In genomic region chr10:116472874-116473273, GRCh38 we compare ENCODE assay signal across 32 cellular contexts. TPM values are rescaled to one million over a fixed set of nuclear protein-coding genes. Genes with fewer than 3 reads are reported as not detected.
A peak's percentile ranks its signal among the peaks of the same experiment; 100 is the strongest.
DNase-seq lines count a peak whose midpoint lies in the region; TF ChIP-seq lines count a peak whose summit lies in the region.
"Had no signal": no experiment of that assay in that cellular context is flagged by ENCODE, and none has a peak within 500 bp of the region (broad histone marks: within the 10 kb centered on the region; RNA-seq: fewer than 3 reads in every experiment).

No MANE protein-coding gene starts in this region.

- no peak overlapping the region for H3K4ac ChIP-seq in trophoblast cell (ENCODE audit: low read depth, low read length)

- H3K4me2 ChIP-seq in trophoblast cell (ENCODE audit: low read length), result no peak overlapping the region
- H3K4me2 ChIP-seq: BLaER1 treated with 17β-estradiol and CSF1 and Interleukin-3, amounts not matched to agents 10 nM and 100 nM had no signal

- no peak overlapping the region for H2BK12ac ChIP-seq in trophoblast cell (ENCODE audit: low read length)

- H3K27me3 ChIP-seq in adipocyte (replicated peaks; ENCODE audit: control insufficient read depth, insufficient read depth, low read length) (no peaks in the 10 kb centered on the region), trophoblast cell (ENCODE audit: insufficient read depth, low read length) (no peaks in the 10 kb centered on the region)
- H3K27me3 ChIP-seq: BLaER1 treated with 17β-estradiol and CSF1 and Interleukin-3, amounts not matched to agents 10 nM and 100 nM; cardiac muscle cell; SJSA1 had no signal

- H2AFZ ChIP-seq in trophoblast cell (ENCODE audit: insufficient read depth, low read length, poor library complexity), result no peak overlapping the region
- H2AFZ ChIP-seq: parathyroid adenoma had no signal

- H3K27ac ChIP-seq in trophoblast cell (ENCODE audit: low read depth, low read length), result no peak overlapping the region
- H3K27ac ChIP-seq: BLaER1 treated with 17β-estradiol and CSF1 and Interleukin-3, amounts not matched to agents 10 nM and 100 nM; cardiac muscle cell; parathyroid adenoma; SJSA1; stomach had no signal

- H3K4me1 ChIP-seq in adipocyte (ENCODE audit: control insufficient read depth, insufficient read depth, low read length) (peaks cover 28% of the 10 kb centered on the region), trophoblast cell (ENCODE audit: control insufficient read depth in 1 of 2, insufficient read depth in 2 of 2, low read length in 2 of 2) (peaks cover 0 to 4% of the 10 kb centered on the region in 2 experiments)
- H3K4me1 ChIP-seq: parathyroid adenoma, SJSA1, stomach had no signal

- no peaks in the 10 kb centered on the region for H3K9me3 ChIP-seq in adipocyte (ENCODE audit: control insufficient read depth, low read length)
- H3K9me3 ChIP-seq in trophoblast cell (ENCODE audit: insufficient read depth, low read depth, low read length), result no peaks in the 10 kb centered on the region
- H3K9me3 ChIP-seq: BLaER1 treated with 17β-estradiol and CSF1 and Interleukin-3, amounts not matched to agents 10 nM and 100 nM; SJSA1; stomach had no signal

- H3K18ac ChIP-seq in trophoblast cell (ENCODE audit: low read length), result no peak overlapping the region

- H4K8ac ChIP-seq in trophoblast cell (ENCODE audit: low read depth, low read length), result no peak overlapping the region

- H3K9ac ChIP-seq in adipocyte (ENCODE audit: low read length), result no peak overlapping the region
- no peak overlapping the region for H3K9ac ChIP-seq in trophoblast cell (ENCODE audit: low read length)
- H3K9ac ChIP-seq: BLaER1 treated with 17β-estradiol and CSF1 and Interleukin-3, amounts not matched to agents 10 nM and 100 nM; parathyroid adenoma had no signal

- H2AK5ac ChIP-seq in trophoblast cell (ENCODE audit: low read length), result no peak overlapping the region

- CTCF ChIA-PET in HEK293T (lab: Yijun Ruan, JAX), result interaction anchor here (1.5 kb wide), 1 partner anchor 17 kb away, joined by 3 read pairs; no protein-coding TSS in a partner anchor

- no peak overlapping the region for H3K23ac ChIP-seq in trophoblast cell (ENCODE audit: low read length)

- H2BK5ac ChIP-seq in trophoblast cell (ENCODE audit: low read depth, low read length, poor library complexity), result no peak overlapping the region

- WGBS in trophoblast cell (ENCODE audit: extremely low coverage, insufficient coverage, insufficient read length), result no CpG with 5 or more reads among the region's 4 CpGs

- POLR2A ChIA-PET in HEK293T (lab: Yijun Ruan, JAX), result no interaction called here

- H3K79me2 ChIP-seq in trophoblast cell (ENCODE audit: control insufficient read depth, insufficient read depth, low read length, poor library complexity), result no peaks in the 10 kb centered on the region
- H3K79me2 ChIP-seq: parathyroid adenoma had no signal

- no peak overlapping the region for H4K91ac ChIP-seq in trophoblast cell (ENCODE audit: low read depth, low read length)

- no peak overlapping the region for H3K14ac ChIP-seq in trophoblast cell (ENCODE audit: low read length)

- peaks cover 6% of the 10 kb centered on the region for H3K79me1 ChIP-seq in trophoblast cell (ENCODE audit: low read length)

- H3K36me3 ChIP-seq in adipocyte (ENCODE audit: control insufficient read depth, insufficient read depth, low read length, severe bottlenecking) (no peaks in the 10 kb centered on the region), trophoblast cell (ENCODE audit: control insufficient read depth in 1 of 2, insufficient read depth in 2 of 2, low read length in 2 of 2) (no peaks in the 10 kb centered on the region)
- H3K36me3 ChIP-seq: BLaER1 treated with 17β-estradiol and CSF1 and Interleukin-3, amounts not matched to agents 10 nM and 100 nM; cardiac muscle cell; SJSA1; stomach had no signal

- DNase-seq in LHCN-M2 (ENCODE audit: low read depth) (peak; percentile 35), adipocyte (ENCODE audit: low read depth) (peak; percentile 1), inferior parietal cortex (ENCODE audit: extremely low spot score) (peak; percentile 25), trophoblast cell (peak; percentile 42 to 60), HEK293T (ENCODE audit: extremely low spot score) (no peak), NCI-H2081 (lab: John Stamatoyannopoulos, UW) (no peak), SK-N-DZ (ENCODE audit: low spot score) (no peak)
- DNase-seq: activated CD4-positive, alpha-beta memory T cell treated with anti-CD3 and anti-CD28 coated beads, Interleukin-2, amount 10 ng/mL, durations not matched to agents 7 days and 5 days; activated CD4-positive, CD25-positive, alpha-beta regulatory T cell treated with anti-CD3 and anti-CD28 coated beads, Interleukin-2, amount 50 U/mL, for 72 hours; activated CD8-positive, alpha-beta memory T cell treated with anti-CD3 and anti-CD28 coated beads, Interleukin-2, amount 50 U/mL, for 48 hours; activated naive CD4-positive, alpha-beta T cell treated with anti-CD3 and anti-CD28 coated beads, Interleukin-2, amount 50 U/mL, for 16 hours; cortex of kidney; DMS79 treated with DMSO at 0.1 percent for 48 hours; effector memory CD8-positive, alpha-beta T cell; foreskin melanocyte; GF-D8; hippocampal formation; naive B cell; NCI-H1105; NCI-H2029; NCI-H345; stimulated activated CD4-positive, alpha-beta T cell treated with anti-CD3 and anti-CD28 coated beads, Interleukin-2, amount 100 ng/mL, for 24 hours; stomach had no signal

- H4K12ac ChIP-seq in trophoblast cell (ENCODE audit: low read depth, low read length), result no peak overlapping the region

- no peak overlapping the region for H3K4me3 ChIP-seq in adipocyte (ENCODE audit: low read length)
- no peak overlapping the region for H3K4me3 ChIP-seq in trophoblast cell (ENCODE audit: low read depth, low read length)
- H3K4me3 ChIP-seq: BLaER1 treated with 17β-estradiol and CSF1 and Interleukin-3, amounts not matched to agents 10 nM and 100 nM; cardiac muscle cell; SJSA1; stomach had no signal

- H2BK120ac ChIP-seq in trophoblast cell (ENCODE audit: insufficient read depth, low read length, poor library complexity), result no peak overlapping the region

TF ChIP-seq in HEK293T, 16 proteins besides CTCF, POLR2A, EP300 and RAD21:
- TF ChIP-seq LEF1 (IDR thresholded peaks at IDR 0.05; ENCODE audit: borderline replicate concordance), result no peak
- TF ChIP-seq NFRKB (IDR thresholded peaks at IDR 0.05), result no peak
- TF ChIP-seq ARNT (IDR thresholded peaks at IDR 0.05), result no peak
- no peak for TF ChIP-seq L3MBTL2 (conservative IDR thresholded peaks at IDR 0.05)
- TF ChIP-seq FOXM1 (IDR thresholded peaks at IDR 0.05; ENCODE audit: borderline replicate concordance), result no peak
- TF ChIP-seq BHLHE40 (IDR thresholded peaks at IDR 0.05; ENCODE audit: borderline replicate concordance), result no peak
- no peak for TF ChIP-seq SUZ12 (IDR thresholded peaks at IDR 0.05)
- TF ChIP-seq ELF4 (IDR thresholded peaks at IDR 0.05), result no peak
- TF ChIP-seq PKNOX1 (IDR thresholded peaks at IDR 0.05), result no peak
- no peak for TF ChIP-seq CTBP1 (IDR thresholded peaks at IDR 0.05; ENCODE audit: borderline replicate concordance)
- no peak for TF ChIP-seq FOXA1 (IDR thresholded peaks at IDR 0.05)
- no peak for TF ChIP-seq HDGF (IDR thresholded peaks at IDR 0.05; ENCODE audit: borderline replicate concordance)
- TF ChIP-seq TARDBP (IDR thresholded peaks at IDR 0.05), result no peak
- TF ChIP-seq SP1 (IDR thresholded peaks at IDR 0.05), result no peak
- TF ChIP-seq ZNF384 (IDR thresholded peaks at IDR 0.05), result no peak
- no peak for TF ChIP-seq FOXK2 (IDR thresholded peaks at IDR 0.05)

RNA-seq across cellular contexts. Expression of gene PNLIPRP3, which starts 45.2 kb away (rescaled TPM):
- 0.06 TPM in 1 of 2 replicates, not detected in the other for total RNA-seq in LHCN-M2 (2014; rRNA removed)
- polyA plus RNA-seq in LHCN-M2 (2012), result not detected
- 0.04 TPM in 1 of 2 replicates, not detected in the other for polyA plus RNA-seq in trophoblast cell (2013)
- polyA plus RNA-seq in SK-N-DZ (2014; cell fraction: cytosol; rRNA removed), result not detected in 2 replicates
- not detected in 2 replicates for polyA plus RNA-seq in SK-N-DZ (2014; cell fraction: nucleus; rRNA removed)
- total RNA-seq: activated CD4-positive, alpha-beta memory T cell treated with anti-CD3 and anti-CD28 coated beads, Interleukin-2, amount 10 ng/mL, durations not matched to agents 7 days and 5 days; cardiac muscle cell; left lobe of liver; mesenteric fat pad; RPMI7951; SJSA1; T-helper 1 cell treated with Interleukin-12 subunit alpha and Interleukin-12 subunit beta and Interleukin-4 antibody, amounts not matched to agents 30 ng/mL and 1 ng/mL, for 36 hours had no signal
- polyA plus RNA-seq: AG04450, cardiac muscle cell had no signal

Comparison
In these comparisons a context has a peak if more than half of its experiments do, and no peak if none do; other contexts are left out.
1. DNase-seq: peak in LHCN-M2 (single experiment), adipocyte (single experiment), inferior parietal cortex (single experiment) and trophoblast cell (2 of 2); none in HEK293T (single experiment), NCI-H2081 (0 of 2) and SK-N-DZ (single experiment).